1 cellular context compared by ENCODE assay signal in genomic region chr4:186204611-186205144, GRCh38.
TF ChIP-seq lines count a peak whose summit lies in the region.

No MANE protein-coding gene starts in this region.

TF ChIP-seq in HepG2, 621 proteins besides CTCF, POLR2A, EP300 and RAD21:
- TF ChIP-seq ZFAT (CRISPR knock-in tag; conservative IDR thresholded peaks at IDR 0.05) (no peak), GATAD1 (CRISPR knock-in tag; IDR thresholded peaks at IDR 0.05) (no peak), ZKSCAN1 (IDR thresholded peaks at IDR 0.05; ENCODE audit: low read length) (no peak), MAFF (IDR thresholded peaks at IDR 0.05; ENCODE audit: low read depth, low read length) (no peak), AGO1 (IDR thresholded peaks at IDR 0.05; ENCODE audit: low read depth, low read length, poor library complexity, severe bottlenecking) (no peak), DNMT1 (CRISPR knock-in tag; IDR thresholded peaks at IDR 0.05) (no peak), SUZ12 (IDR thresholded peaks at IDR 0.05; ENCODE audit: low read depth, low read length) (no peak), FOXA3 (CRISPR knock-in tag; IDR thresholded peaks at IDR 0.05) (no peak), ZNF790 (CRISPR knock-in tag; IDR thresholded peaks at IDR 0.05; ENCODE audit: borderline replicate concordance) (no peak), CBX1 (IDR thresholded peaks at IDR 0.05; ENCODE audit: low read depth) (no peak), KAT2B (IDR thresholded peaks at IDR 0.05; ENCODE audit: borderline replicate concordance, low read depth, low read length) (no peak), TP53 (CRISPR knock-in tag; conservative IDR thresholded peaks at IDR 0.05) (no peak), ZNF276 (CRISPR knock-in tag; IDR thresholded peaks at IDR 0.05; ENCODE audit: low read depth) (no peak), ZNF281 (CRISPR knock-in tag; IDR thresholded peaks at IDR 0.05; ENCODE audit: borderline replicate concordance) (no peak), SMARCC2 (IDR thresholded peaks at IDR 0.05) (no peak), DZIP1 (CRISPR knock-in tag; IDR thresholded peaks at IDR 0.05) (no peak), ZNF556 (CRISPR knock-in tag; IDR thresholded peaks at IDR 0.05; ENCODE audit: borderline replicate concordance) (no peak)
